Comparison of ENCODE assay signal across 26 cellular contexts in genomic region chr12:114783176-114783575, GRCh38.
"Had no signal": no experiment of that assay in that cellular context is flagged by ENCODE, and none has a peak within 500 bp of the region (broad histone marks: within the 10 kb centered on the region; RNA-seq: fewer than 3 reads in every experiment).

No MANE protein-coding gene starts in this region.

- H3K4me1 ChIP-seq: foreskin keratinocyte, left lung, thyroid gland had no signal

- H3K27me3 Mint-ChIP-seq: activated CD8-positive, alpha-beta T cell treated with anti-CD3 and anti-CD28 coated beads for 36 hours; central memory CD8-positive, alpha-beta T cell had no signal

- H3K4me3 ChIP-seq: heart left ventricle, left lung, stomach, thyroid gland had no signal

- H3K27me3 ChIP-seq: foreskin keratinocyte, heart left ventricle, left lung, stomach, thyroid gland had no signal

- H3K9me3 ChIP-seq: heart left ventricle, left lung, stomach, thyroid gland had no signal

- H3K27ac Mint-ChIP-seq: activated CD8-positive, alpha-beta T cell treated with anti-CD3 and anti-CD28 coated beads for 36 hours; activated naive CD4-positive, alpha-beta T cell treated with anti-CD3 and anti-CD28 coated beads, Interleukin-2, amount 50 U/mL, for 72 hours; activated T-helper 2 cell treated with anti-CD3 and anti-CD28 coated beads, Interferon-gamma antibody, Interleukin-2, Interleukin-4, amounts not matched to agents 10 μg/mL and 5 μg/mL and 100 μg/mL, durations not matched to agents 14 hours and 24 hours and 36 hours; dendritic cell treated with granulocyte-macrophage colony-stimulating factor and Interleukin-4, amounts not matched to agents 40 ng/mL and 50 ng/mL, for 4 days; natural killer cell; stimulated activated naive B cell treated with anti-CD40 and anti-IgM and Interleukin-4, amounts not matched to agents 10 μg/mL and 1 μg/mL and 100 μg/mL, for 72 hours; WTC11 had no signal

- H3K9me3 Mint-ChIP-seq: activated CD8-positive, alpha-beta T cell treated with anti-CD3 and anti-CD28 coated beads for 36 hours; activated T-cell treated with anti-CD3 and anti-CD28 coated beads, Interleukin-2, amount 50 U/mL, for 4 hours; activated T-helper 2 cell treated with anti-CD3 and anti-CD28 coated beads, Interferon-gamma antibody, Interleukin-2, Interleukin-4, amounts not matched to agents 10 μg/mL and 5 μg/mL and 100 μg/mL, durations not matched to agents 14 hours and 24 hours and 36 hours; dendritic cell treated with granulocyte-macrophage colony-stimulating factor and Interleukin-4, amounts not matched to agents 40 ng/mL and 50 ng/mL, for 4 days; WTC11 had no signal

- H3K27ac ChIP-seq: foreskin keratinocyte, heart left ventricle, left lung, stomach, thyroid gland had no signal

- H3K4me3 Mint-ChIP-seq: activated CD8-positive, alpha-beta T cell treated with anti-CD3 and anti-CD28 coated beads for 36 hours; activated T-cell treated with anti-CD3 and anti-CD28 coated beads, Interleukin-2, amount 50 U/mL, for 4 hours; central memory CD8-positive, alpha-beta T cell; dendritic cell treated with granulocyte-macrophage colony-stimulating factor and Interleukin-4, amounts not matched to agents 40 ng/mL and 50 ng/mL, for 4 days; natural killer cell; stimulated activated naive B cell treated with anti-CD40 and anti-IgM and Interleukin-4, amounts not matched to agents 10 μg/mL and 1 μg/mL and 100 μg/mL, for 72 hours; WTC11 had no signal

- DNase-seq: activated CD4-positive, alpha-beta T cell treated with anti-CD3 and anti-CD28 coated beads for 1 hour; activated CD4-positive, alpha-beta T cell treated with anti-CD3 and anti-CD28 coated beads, Interleukin-2, amount 50 U/mL, for 1 hour; activated CD8-positive, alpha-beta T cell treated with anti-CD3 and anti-CD28 coated beads for 36 hours; activated naive CD4-positive, alpha-beta T cell; activated T-cell treated with anti-CD3 and anti-CD28 coated beads, Interleukin-2, amount 50 U/mL, for 4 hours; anterior cingulate cortex; effector CD8-positive, alpha-beta T cell; foreskin keratinocyte; heart left ventricle; kidney glomerular epithelial cell; left lung; mammary epithelial cell; midbrain; natural killer cell; right cardiac atrium; stimulated activated CD4-positive, alpha-beta T cell treated with anti-CD3 and anti-CD28 coated beads, Interleukin-15, amount 100 ng/mL, for 24 hours; stimulated activated CD4-positive, alpha-beta T cell treated with anti-CD3 and anti-CD28 coated beads, Interleukin-2, amount 100 ng/mL, for 24 hours; stimulated activated naive B cell treated with anti-CD40 and anti-IgM and Interleukin-4, amounts not matched to agents 10 μg/mL and 1 μg/mL and 100 μg/mL, for 72 hours; stomach; T-helper 2 cell; thyroid gland had no signal

- H3K36me3 ChIP-seq: heart left ventricle, left lung, stomach, thyroid gland had no signal

- H3K36me3 Mint-ChIP-seq: activated naive CD4-positive, alpha-beta T cell treated with anti-CD3 and anti-CD28 coated beads, Interleukin-2, amount 50 U/mL, for 72 hours; natural killer cell; stimulated activated naive B cell treated with anti-CD40 and anti-IgM and Interleukin-4, amounts not matched to agents 10 μg/mL and 1 μg/mL and 100 μg/mL, for 72 hours; WTC11 had no signal

- H3K4me1 Mint-ChIP-seq: central memory CD8-positive, alpha-beta T cell; natural killer cell; stimulated activated naive B cell treated with anti-CD40 and anti-IgM and Interleukin-4, amounts not matched to agents 10 μg/mL and 1 μg/mL and 100 μg/mL, for 72 hours had no signal
